In genomic region chr6:43013020-43013842, GRCh38 we compare ENCODE assay signal across 2 cellular contexts.
TF ChIP-seq lines count a peak whose summit lies in the region.

No MANE protein-coding gene starts in this region.

TF ChIP-seq in A549, 52 proteins besides CTCF, POLR2A, EP300 and RAD21:
- TF ChIP-seq FOXS1 (CRISPR knock-in tag; IDR thresholded peaks at IDR 0.05), result no peak
- peak; percentile 38; the same call in 1 of the 2 replicates for TF ChIP-seq PHF8 (IDR thresholded peaks at IDR 0.05; ENCODE audit: borderline replicate concordance, low read depth)
- no peak for TF ChIP-seq CBX8 (IDR thresholded peaks at IDR 0.05)
- TF ChIP-seq ZNF302 (CRISPR knock-in tag; IDR thresholded peaks at IDR 0.05), result no peak

TF ChIP-seq in IMR-90, 13 proteins besides CTCF, POLR2A, EP300 and RAD21:
- TF ChIP-seq FOS (IDR thresholded peaks at IDR 0.05; ENCODE audit: low read depth, low read length), result no peak
- TF ChIP-seq MAZ (IDR thresholded peaks at IDR 0.05; ENCODE audit: borderline replicate concordance, low read depth, low read length), result no peak
- no peak for TF ChIP-seq RFX5 (IDR thresholded peaks at IDR 0.05; ENCODE audit: low read depth, low read length)
- no peak for TF ChIP-seq ELK1 (IDR thresholded peaks at IDR 0.05; ENCODE audit: borderline replicate concordance, low read depth, low read length)
- TF ChIP-seq MXI1 (IDR thresholded peaks at IDR 0.05; ENCODE audit: borderline replicate concordance, low read depth, low read length), result no peak
- TF ChIP-seq SMC3 (IDR thresholded peaks at IDR 0.05; ENCODE audit: low read depth, low read length), result no peak
TF ChIP-seq in IMR-90: peak in this region for 0.
